Comparison of ENCODE assay signal across 9 cellular contexts in the genomic region with DNA sequence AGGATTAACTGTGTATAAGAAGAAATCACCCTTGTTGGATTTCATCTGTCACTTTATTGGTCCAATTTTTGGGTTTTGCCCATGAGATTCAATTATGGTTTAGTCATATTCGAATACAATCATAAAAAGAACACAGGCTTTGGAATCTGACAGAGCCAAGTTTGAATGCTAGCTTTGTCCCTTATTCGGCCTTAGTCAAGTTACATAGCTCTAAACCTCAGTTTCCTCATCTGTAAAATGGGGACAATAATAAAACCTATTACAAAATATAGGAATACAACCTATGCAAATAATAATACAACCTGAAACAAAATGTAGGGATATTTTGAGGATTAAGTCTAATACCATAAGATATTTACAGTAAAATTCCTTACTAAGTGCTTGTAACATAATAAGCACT. TPM values are rescaled to one million over a fixed set of nuclear protein-coding genes. Genes with fewer than 3 reads are reported as not detected.
"Had no signal": no experiment of that assay in that cellular context is flagged by ENCODE, and none has a peak within 500 bp of the region (broad histone marks: within the 10 kb centered on the region; RNA-seq: fewer than 3 reads in every experiment).

No MANE protein-coding gene starts in this region.

- FAIRE-seq: HTR-8/SVneo had no signal

- H3K4me2 ChIP-seq: KMS-11 had no signal

- DNase-seq: IMR-90, KBM-7, KG1 had no signal

- H3K27ac ChIP-seq: HL-60, KMS-11 had no signal

- H3K9ac ChIP-seq: KMS-11 had no signal

RNA-seq across cellular contexts. Expression of a gene that starts 57.7 kb away (rescaled TPM):
- total RNA-seq: HT-29, HT1080 had no signal
- polyA plus RNA-seq: IgD-negative memory B cell had no signal
